In genomic region chr10:89241491-89242339, GRCh38 we compare ENCODE assay signal across 1 cellular context.
TF ChIP-seq lines count a peak whose summit lies in the region.

No MANE protein-coding gene starts in this region.

TF ChIP-seq in liver, 16 proteins besides CTCF, POLR2A, EP300 and RAD21 (continued from another document):
- TF ChIP-seq, protein P1, sequence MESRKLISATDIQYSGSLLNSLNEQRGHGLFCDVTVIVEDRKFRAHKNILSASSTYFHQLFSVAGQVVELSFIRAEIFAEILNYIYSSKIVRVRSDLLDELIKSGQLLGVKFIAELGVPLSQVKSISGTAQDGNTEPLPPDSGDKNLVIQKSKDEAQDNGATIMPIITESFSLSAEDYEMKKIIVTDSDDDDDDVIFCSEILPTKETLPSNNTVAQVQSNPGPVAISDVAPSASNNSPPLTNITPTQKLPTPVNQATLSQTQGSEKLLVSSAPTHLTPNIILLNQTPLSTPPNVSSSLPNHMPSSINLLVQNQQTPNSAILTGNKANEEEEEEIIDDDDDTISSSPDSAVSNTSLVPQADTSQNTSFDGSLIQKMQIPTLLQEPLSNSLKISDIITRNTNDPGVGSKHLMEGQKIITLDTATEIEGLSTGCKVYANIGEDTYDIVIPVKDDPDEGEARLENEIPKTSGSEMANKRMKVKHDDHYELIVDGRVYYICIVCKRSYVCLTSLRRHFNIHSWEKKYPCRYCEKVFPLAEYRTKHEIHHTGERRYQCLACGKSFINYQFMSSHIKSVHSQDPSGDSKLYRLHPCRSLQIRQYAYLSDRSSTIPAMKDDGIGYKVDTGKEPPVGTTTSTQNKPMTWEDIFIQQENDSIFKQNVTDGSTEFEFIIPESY (IDR thresholded peaks at IDR 0.05): no peak
- TF ChIP-seq FOXA1 (IDR thresholded peaks at IDR 0.05) (no peak), NR2F2 (IDR thresholded peaks at IDR 0.05) (peak; percentile 64), SP1 (IDR thresholded peaks at IDR 0.05) (peak; percentile 17), RXRA (IDR thresholded peaks at IDR 0.05) (peak; percentile 78 to 79), HNF4G (IDR thresholded peaks at IDR 0.05) (no peak), GABPA (IDR thresholded peaks at IDR 0.05 in 1 of 2, conservative IDR thresholded peaks at IDR 0.05 in 1 of 2) (no peak)
